Comparison of ENCODE assay signal across 33 cellular contexts in the genomic region with DNA sequence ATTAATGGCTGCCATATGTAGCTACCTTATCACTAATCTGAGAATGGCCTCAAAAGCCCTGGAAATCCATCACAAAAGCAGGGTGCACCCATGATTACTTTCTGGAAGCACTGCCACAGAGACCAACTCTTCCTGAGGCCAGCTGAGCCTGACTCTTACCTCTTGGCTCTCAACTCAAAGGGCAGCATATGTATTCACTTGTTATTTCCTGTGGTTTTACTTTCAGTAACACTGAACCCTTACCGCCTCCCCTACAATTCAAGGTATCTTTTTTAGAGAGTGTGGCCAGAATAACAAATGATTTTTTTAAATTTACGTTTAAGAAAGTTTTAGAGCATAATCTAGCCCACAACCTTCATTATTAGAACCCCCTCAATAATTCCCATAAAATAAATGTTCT.
"Had no signal": no experiment of that assay in that cellular context is flagged by ENCODE, and none has a peak within 500 bp of the region (broad histone marks: within the 10 kb centered on the region; RNA-seq: fewer than 3 reads in every experiment).

No MANE protein-coding gene starts in this region.

- ATAC-seq: activated CD4-positive, CD25-positive, alpha-beta regulatory T cell treated with anti-CD3 and anti-CD28 coated beads, Interleukin-2, amount 50 U/mL, for 24 hours; activated CD8-positive, alpha-beta memory T cell treated with anti-CD3 and anti-CD28 coated beads, Interleukin-2, amount 10 ng/mL, durations not matched to agents 7 days and 5 days; activated CD8-positive, alpha-beta T cell treated with anti-CD3 and anti-CD28 coated beads for 36 hours; activated naive CD8-positive, alpha-beta T cell treated with anti-CD3 and anti-CD28 coated beads, Interleukin-2, amount 50 U/mL, for 24 hours; body of pancreas; effector memory CD8-positive, alpha-beta T cell; foreskin keratinocyte; gastrocnemius medialis; heart left ventricle had no signal

- H3K4me3 ChIP-seq: adrenal gland, body of pancreas, esophagus muscularis mucosa, gastrocnemius medialis, heart left ventricle had no signal

- H3K27me3 ChIP-seq: adrenal gland, body of pancreas, esophagus muscularis mucosa, foreskin keratinocyte, gastrocnemius medialis, heart left ventricle had no signal

- H3K27ac ChIP-seq: adrenal gland, body of pancreas, esophagus muscularis mucosa, foreskin keratinocyte, gastrocnemius medialis, heart left ventricle, WERI-Rb-1 had no signal

- H3K9me3 ChIP-seq: adrenal gland, body of pancreas, esophagus muscularis mucosa, gastrocnemius medialis, heart left ventricle had no signal

- DNase-seq: activated B cell treated with CpG ODN at 0.5 μM for 24 hours; activated CD4-positive, alpha-beta T cell treated with anti-CD3 and anti-CD28 coated beads for 48 hours; activated CD4-positive, alpha-beta T cell treated with anti-CD3 and anti-CD28 coated beads, Interleukin-2, amount 50 U/mL, for 1 hour; activated CD4-positive, alpha-beta T cell treated with anti-CD3 and anti-CD28 coated beads, Interleukin-2, amount 50 U/mL, for 48 hours; activated CD8-positive, alpha-beta memory T cell treated with anti-CD3 and anti-CD28 coated beads, Interleukin-2, amount 10 ng/mL, durations not matched to agents 7 days and 5 days; activated CD8-positive, alpha-beta memory T cell treated with anti-CD3 and anti-CD28 coated beads, Interleukin-2, amount 50 U/mL, for 4 hours; activated CD8-positive, alpha-beta T cell treated with anti-CD3 and anti-CD28 coated beads for 36 hours; activated effector memory CD4-positive, alpha-beta T cell treated with anti-CD3 and anti-CD28 coated beads, Interleukin-2, amount 50 U/mL, for 16 hours; activated naive CD4-positive, alpha-beta T cell treated with anti-CD3 and anti-CD28 coated beads for 36 hours; activated naive CD8-positive, alpha-beta T cell treated with anti-CD3 and anti-CD28 coated beads for 36 hours; activated naive CD8-positive, alpha-beta T cell treated with anti-CD3 and anti-CD28 coated beads, Interleukin-2, amount 50 U/mL, for 24 hours; activated T-cell treated with anti-CD3 and anti-CD28 coated beads, Interleukin-2, amount 50 U/mL, for 1 hour; activated T-cell treated with anti-CD3 and anti-CD28 coated beads, Interleukin-2, amount 50 U/mL, for 48 hours; adrenal gland; amygdala; aorta; body of pancreas; caudate nucleus; cortex of kidney; dermis blood vessel endothelial cell; effector CD4-positive, alpha-beta T cell; effector memory CD8-positive, alpha-beta T cell; erythroblast; foreskin keratinocyte; gastrocnemius medialis; glutamatergic neuron; heart left ventricle; T-helper 2 cell; WERI-Rb-1 had no signal

- H3K4me1 ChIP-seq: adrenal gland, body of pancreas, esophagus muscularis mucosa, foreskin keratinocyte, gastrocnemius medialis, heart left ventricle had no signal

- H3K36me3 ChIP-seq: adrenal gland, esophagus muscularis mucosa, gastrocnemius medialis, heart left ventricle, WERI-Rb-1 had no signal

- FAIRE-seq: colon, TTC549 had no signal
